8 cellular contexts compared by ENCODE assay signal in genomic region chr1:84141177-84142003, GRCh38. TPM values are rescaled to one million over a fixed set of nuclear protein-coding genes. Genes with fewer than 3 reads are reported as not detected.
DNase-seq lines count a peak whose midpoint lies in the region; ATAC-seq and TF ChIP-seq lines count a peak whose summit lies in the region.

No MANE protein-coding gene starts in this region.

- H3K36me3 Mint-ChIP-seq in mesothelial cell of epicardium, result peaks cover 16% of the 10 kb centered on the region

- no peak overlapping the region for H3K27ac Mint-ChIP-seq in mesothelial cell of epicardium

- in situ Hi-C loops in astrocyte of the spinal cord (cut with HindIII; ENCODE audit: low sequenced_read_pairs), result no loop called here

- TF ChIP-seq CTCF in astrocyte of the spinal cord (IDR thresholded peaks at IDR 0.05; ENCODE audit: low read depth, low read length) (peak; percentile 58), mesothelial cell of epicardium (IDR thresholded peaks at IDR 0.05; ENCODE audit: unreplicated experiment) (peak; percentile 29)

- H3K27me3 ChIP-seq in SJCRH30, result no peaks in the 10 kb centered on the region

- no peaks in the 10 kb centered on the region for H3K27me3 Mint-ChIP-seq in mesothelial cell of epicardium (ENCODE audit: low read depth)

- no peak overlapping the region for H3K27ac ChIP-seq in SJCRH30

- no peak for ATAC-seq in GM19397 (IDR thresholded peaks at IDR 0.05; ENCODE audit: unreplicated experiment)

- H3K4me3 ChIP-seq in astrocyte of the spinal cord (ENCODE audit: low read depth, low read length) (no peak overlapping the region), SJCRH30 (no peak overlapping the region)

- peaks cover 19% of the 10 kb centered on the region for H3K9me3 Mint-ChIP-seq in mesothelial cell of epicardium

- H3K36me3 ChIP-seq in SJCRH30, result no peaks in the 10 kb centered on the region

- H3K4me3 Mint-ChIP-seq in mesothelial cell of epicardium, result no peak overlapping the region

- H3K4me1 Mint-ChIP-seq in mesothelial cell of epicardium, result peaks cover 5% of the 10 kb centered on the region

- H3K9me3 ChIP-seq in SJCRH30 (replicated peaks), result no peaks in the 10 kb centered on the region; the same call in 1 of the 2 replicates

- DNase-seq in COR-L47 (lab: John Stamatoyannopoulos, UW), result peak; percentile 16
- DNase-seq in Kasumi-1 (lab: John Stamatoyannopoulos, UW), result peak; percentile 48 to 87
- peak; percentile 46 for DNase-seq in astrocyte of the spinal cord (ENCODE audit: low read depth, low spot score)
- DNase-seq in mesothelial cell of epicardium (ENCODE audit: low spot score in 2 of 2, unreplicated experiment in 2 of 2), result no peak
- no peak for DNase-seq in SJCRH30
- no peak for DNase-seq in effector CD8-positive, alpha-beta T cell (lab: John Stamatoyannopoulos, UW)
- DNase-seq in D341Med (ENCODE audit: low spot score), result no peak

- H3K4me1 ChIP-seq in SJCRH30, result no peaks in the 10 kb centered on the region

RNA-seq across cellular contexts. Expression of gene PRKACB, which starts 2.7 kb away (rescaled TPM):
- 37.8 to 40.1 TPM (median 38.5 TPM) in 3 replicates for total RNA-seq in mesothelial cell of epicardium
- 29.1 and 31.0 TPM in 2 replicates for total RNA-seq in SJCRH30 (2014; rRNA removed; shearing (Covaris generic))

Comparison
In these comparisons a context has a peak if more than half of its experiments do, and no peak if none do; other contexts are left out.
1. DNase-seq: peak in COR-L47 (single experiment), Kasumi-1 (2 of 2) and astrocyte of the spinal cord (single experiment); none in mesothelial cell of epicardium (0 of 2), SJCRH30 (0 of 2), effector CD8-positive, alpha-beta T cell (single experiment) and D341Med (single experiment).